In genomic region chr17:40548491-40548981, GRCh38 we compare ENCODE assay signal across 9 cellular contexts. TPM values are rescaled to one million over a fixed set of nuclear protein-coding genes. Genes with fewer than 3 reads are reported as not detected.
DNase-seq lines count a peak whose midpoint lies in the region; ATAC-seq and TF ChIP-seq lines count a peak whose summit lies in the region.
"Had no signal": no experiment of that assay in that cellular context is flagged by ENCODE, and none has a peak within 500 bp of the region (broad histone marks: within the 10 kb centered on the region; RNA-seq: fewer than 3 reads in every experiment).

No MANE protein-coding gene starts in this region.

- H3K4me2 ChIP-seq in BLaER1 (peak overlapping the region; percentile 98), OCI-LY3 (ENCODE audit: low read length) (peak overlapping the region; percentile 36), parathyroid adenoma (ENCODE audit: low read length) (no peak overlapping the region)

- peak overlapping the region; percentile 64 for H3K9ac ChIP-seq in BLaER1
- H3K9ac ChIP-seq in OCI-LY3 (ENCODE audit: low read length): peak overlapping the region; percentile 5; the same call in 1 of the 2 replicates
- H3K9ac ChIP-seq in parathyroid adenoma: no peak overlapping the region

- H2AFZ ChIP-seq in OCI-LY3 (ENCODE audit: low read depth, low read length): no peak overlapping the region
- no peak overlapping the region for H2AFZ ChIP-seq in parathyroid adenoma

- H3K4me3 ChIP-seq in BLaER1 (peak overlapping the region; percentile 6; the same call in 1 of the 2 replicates), OCI-LY3 (ENCODE audit: low read length) (no peak overlapping the region), dorsolateral prefrontal cortex (no peak overlapping the region), parathyroid adenoma (ENCODE audit: low read depth, low read length) (no peak overlapping the region)

- intact Hi-C loops in dorsolateral prefrontal cortex (cut with DNase I): no loop called here

- peak overlapping the region; percentile 89 for H3K27ac ChIP-seq in BLaER1
- H3K27ac ChIP-seq in OCI-LY3 (ENCODE audit: low read length): peak overlapping the region; percentile 41
- peak overlapping the region in 50 of 59 donors; percentile 13 to 95 (median 69) for H3K27ac ChIP-seq in dorsolateral prefrontal cortex
- H3K27ac ChIP-seq in parathyroid adenoma: peak overlapping the region; percentile 57

- in situ Hi-C loops in GM13976 (cut with MboI; ENCODE audit: low sequenced_read_pairs, unreplicated experiment): no loop called here

- H3K36me3 ChIP-seq in BLaER1: no peaks in the 10 kb centered on the region
- peaks cover 5% of the 10 kb centered on the region for H3K36me3 ChIP-seq in OCI-LY3 (replicated peaks; ENCODE audit: low read depth, low read length)
- H3K36me3 ChIP-seq in parathyroid adenoma (ENCODE audit: control insufficient read depth, insufficient read depth, low read length): no peaks in the 10 kb centered on the region

- H3K79me2 ChIP-seq in OCI-LY3 (ENCODE audit: low read length): no peaks in the 10 kb centered on the region
- H3K79me2 ChIP-seq in parathyroid adenoma: no peaks in the 10 kb centered on the region

- DNase-seq in dorsolateral prefrontal cortex (peak in 4 of 10 donors; percentile 1 to 10 (median 5)), hippocampal formation (lab: John Stamatoyannopoulos, UW) (no peak), NCI-H2227 (lab: John Stamatoyannopoulos, UW; ENCODE audit: unreplicated experiment) (no peak), GM13976 (ENCODE audit: low spot score) (no peak)
- DNase-seq: stimulated activated naive CD4-positive, alpha-beta T cell treated with Interleukin-2 at 50 U/mL for 16 hours had no signal

- H3K27me3 ChIP-seq in BLaER1 (no peaks in the 10 kb centered on the region), OCI-LY3 (ENCODE audit: low read depth, low read length) (no peaks in the 10 kb centered on the region), dorsolateral prefrontal cortex (no peaks in the 10 kb centered on the region), parathyroid adenoma (ENCODE audit: control insufficient read depth, insufficient read depth, low read length) (no peaks in the 10 kb centered on the region)

- H3K4me1 ChIP-seq in BLaER1: peaks cover 99% of the 10 kb centered on the region
- H3K4me1 ChIP-seq in OCI-LY3 (ENCODE audit: low read length): peaks cover 66% of the 10 kb centered on the region
- no peaks in the 10 kb centered on the region for H3K4me1 ChIP-seq in parathyroid adenoma

- TF ChIP-seq CTCF in OCI-LY3 (IDR thresholded peaks at IDR 0.05; ENCODE audit: low read depth, low read length): no peak
- TF ChIP-seq CTCF in dorsolateral prefrontal cortex (IDR thresholded peaks at IDR 0.05 in 54 of 56, conservative IDR thresholded peaks at IDR 0.05 in 2 of 56; ENCODE audit: low read depth in 1 of 56, partially characterized antibody in 56 of 56): no peak
- TF ChIP-seq CTCF in parathyroid adenoma (IDR thresholded peaks at IDR 0.05): no peak
- TF ChIP-seq CTCF in GM13976 (IDR thresholded peaks at IDR 0.05; ENCODE audit: borderline replicate concordance, control extremely low read depth, extremely low read depth, insufficient read depth, missing control alignments): no peak

- H4K20me1 ChIP-seq in BLaER1 (no peaks in the 10 kb centered on the region), OCI-LY3 (ENCODE audit: insufficient read depth, low read length) (peaks cover 15% of the 10 kb centered on the region)

- ATAC-seq in GM18873 (IDR thresholded peaks at IDR 0.05; ENCODE audit: low FRiP score, unreplicated experiment): no peak

- H3K9me3 ChIP-seq in BLaER1: no peaks in the 10 kb centered on the region
- no peaks in the 10 kb centered on the region for H3K9me3 ChIP-seq in OCI-LY3 (ENCODE audit: insufficient read depth, low read length)
- H3K9me3 ChIP-seq in parathyroid adenoma (ENCODE audit: control insufficient read depth, low read length): no peaks in the 10 kb centered on the region

RNA-seq across cellular contexts. Expression of gene CCR7, which starts 16.7 kb away (rescaled TPM):
- total RNA-seq in dorsolateral prefrontal cortex: under 1 TPM in 4 of 120 experiments, not detected in 116; 0.25 to 0.49 (median 0.30) TPM

RNA-seq across cellular contexts. Expression of gene TNS4, which starts 47.1 kb away (rescaled TPM):
- total RNA-seq in dorsolateral prefrontal cortex: not detected
